ENCODE assay signal across 8 cellular contexts in the genomic region with DNA sequence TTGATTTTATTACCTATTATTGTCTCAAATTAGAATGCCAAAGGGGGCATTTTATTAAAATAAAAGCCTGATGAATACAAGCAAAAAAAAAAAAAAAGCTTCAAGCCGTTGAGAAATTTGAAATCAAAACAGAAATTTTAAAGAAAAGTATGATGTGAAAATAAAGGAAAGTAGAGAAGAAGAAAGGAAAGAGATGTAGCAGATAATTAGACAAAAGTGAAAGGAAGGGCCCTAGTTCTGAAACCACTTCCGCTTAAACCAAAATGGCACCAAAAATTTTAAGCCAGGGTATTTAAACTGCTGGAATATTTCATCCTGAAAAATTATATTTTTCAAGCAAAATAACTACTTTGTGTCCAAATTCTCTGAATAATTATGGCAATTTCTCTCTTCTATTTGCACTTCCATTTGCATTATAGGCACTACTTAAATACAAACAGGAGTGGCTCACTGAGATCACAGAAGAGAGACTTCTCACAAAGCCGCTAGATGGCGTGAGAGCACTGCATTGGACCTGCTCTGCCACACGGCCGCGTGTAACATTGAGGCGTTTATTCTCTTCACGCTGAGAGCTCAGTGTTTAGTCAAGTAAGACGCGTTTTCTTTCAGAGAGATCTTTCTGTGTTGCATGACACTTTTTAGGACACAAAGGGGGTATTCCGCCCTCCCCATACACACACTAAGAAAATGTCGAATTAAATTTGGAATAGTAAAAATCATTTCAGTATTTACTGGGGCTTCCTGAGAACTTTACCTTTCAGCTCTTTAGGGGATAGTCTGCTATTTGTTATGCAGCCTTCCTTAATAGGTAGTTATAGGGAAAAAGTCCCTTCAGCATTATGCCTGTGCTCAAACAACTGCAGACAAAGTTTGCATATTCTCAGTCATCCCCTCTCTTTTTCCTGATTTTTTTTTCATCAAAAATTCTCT.
DNase-seq lines count a peak whose midpoint lies in the region; ATAC-seq and TF ChIP-seq lines count a peak whose summit lies in the region.

No MANE protein-coding gene starts in this region.

- H3K27ac ChIP-seq in SK-N-MC (no peak overlapping the region), trophoblast cell (ENCODE audit: low read depth, low read length) (no peak overlapping the region), upper lobe of right lung (no peak overlapping the region)

- H4K91ac ChIP-seq in trophoblast cell (ENCODE audit: low read depth, low read length): no peak overlapping the region

- H3K79me2 ChIP-seq in trophoblast cell (ENCODE audit: control insufficient read depth, insufficient read depth, low read length, poor library complexity): no peaks in the 10 kb centered on the region

- H2AFZ ChIP-seq in trophoblast cell (ENCODE audit: insufficient read depth, low read length, poor library complexity): no peak overlapping the region

- TF ChIP-seq CTCF in GM12874 (IDR thresholded peaks at IDR 0.05; ENCODE audit: insufficient read depth, low read depth, low read length): peak; percentile 80
- TF ChIP-seq CTCF in upper lobe of right lung (IDR thresholded peaks at IDR 0.05): peak; percentile 93

- intact Hi-C loops in head of caudate nucleus (cut with DNase I): loop anchor here (2.0 to 10.0 kb wide), 3 partner anchors 114 to 910 kb away; no protein-coding TSS in a partner anchor
- intact Hi-C loops in upper lobe of right lung (cut with DNase I): loop anchor here (5.0 kb wide), 1 partner anchor 901 kb away; no protein-coding TSS in a partner anchor

- H3K27me3 ChIP-seq in trophoblast cell (ENCODE audit: insufficient read depth, low read length) (no peaks in the 10 kb centered on the region), upper lobe of right lung (peaks cover 25% of the 10 kb centered on the region)

- H3K79me1 ChIP-seq in trophoblast cell (ENCODE audit: low read length): no peaks in the 10 kb centered on the region

- no peak overlapping the region for H3K23ac ChIP-seq in trophoblast cell (ENCODE audit: low read length)

- no peak overlapping the region for H3K4me2 ChIP-seq in trophoblast cell (ENCODE audit: low read length)

- no peak overlapping the region for H3K18ac ChIP-seq in trophoblast cell (ENCODE audit: low read length)

- no peak overlapping the region for H2BK5ac ChIP-seq in trophoblast cell (ENCODE audit: low read depth, low read length, poor library complexity)

- no peak overlapping the region for H2BK12ac ChIP-seq in trophoblast cell (ENCODE audit: low read length)

- H3K9me3 ChIP-seq in SK-N-MC (ENCODE audit: low read depth, low read length) (no peaks in the 10 kb centered on the region), trophoblast cell (ENCODE audit: insufficient read depth, low read depth, low read length) (no peaks in the 10 kb centered on the region), upper lobe of right lung (no peaks in the 10 kb centered on the region)

- H2BK120ac ChIP-seq in trophoblast cell (ENCODE audit: insufficient read depth, low read length, poor library complexity): no peak overlapping the region

- H4K12ac ChIP-seq in trophoblast cell (ENCODE audit: low read depth, low read length): no peak overlapping the region

- H3K9ac ChIP-seq in SK-N-MC (ENCODE audit: insufficient read length): no peak overlapping the region
- H3K9ac ChIP-seq in trophoblast cell (ENCODE audit: low read length): no peak overlapping the region

- no peak overlapping the region for H3K14ac ChIP-seq in trophoblast cell (ENCODE audit: low read length)

- H3K36me3 ChIP-seq in SK-N-MC (ENCODE audit: insufficient read depth, low read length) (no peaks in the 10 kb centered on the region), trophoblast cell (ENCODE audit: control insufficient read depth in 1 of 2, insufficient read depth in 2 of 2, low read length in 2 of 2) (no peaks in the 10 kb centered on the region), upper lobe of right lung (no peaks in the 10 kb centered on the region)

- no CpG with 5 or more reads among the region's 13 CpGs for WGBS in trophoblast cell (ENCODE audit: extremely low coverage, insufficient coverage, insufficient read length)

- ATAC-seq in HG02759 (IDR thresholded peaks at IDR 0.05; ENCODE audit: unreplicated experiment): peak; percentile 100
- ATAC-seq in upper lobe of right lung: peak; percentile 99

- H4K8ac ChIP-seq in trophoblast cell (ENCODE audit: low read depth, low read length): no peak overlapping the region

- H2AK5ac ChIP-seq in trophoblast cell (ENCODE audit: low read length): no peak overlapping the region

- no peak overlapping the region for H3K4ac ChIP-seq in trophoblast cell (ENCODE audit: low read depth, low read length)

- H3K4me3 ChIP-seq in SK-N-MC (peak overlapping the region; percentile 69), trophoblast cell (ENCODE audit: low read depth, low read length) (no peak overlapping the region), upper lobe of right lung (no peak overlapping the region)

- H3K4me1 ChIP-seq in trophoblast cell (ENCODE audit: control insufficient read depth in 1 of 2, insufficient read depth in 2 of 2, low read length in 2 of 2) (no peaks in the 10 kb centered on the region), upper lobe of right lung (no peaks in the 10 kb centered on the region)

- DNase-seq in NCI-H1092 treated with DMSO at 0.1 percent for 48 hours (lab: John Stamatoyannopoulos, UW) (peak; percentile 82), SK-N-MC (ENCODE audit: low read depth, low spot score) (peak; percentile 78), head of caudate nucleus (peak; percentile 79 to 96 (median 92)), trophoblast cell (peak; percentile 71 to 93), upper lobe of right lung (peak; percentile 78)
- peak; percentile 74 for DNase-seq in activated naive CD4-positive, alpha-beta T cell treated with anti-CD3 and anti-CD28 coated beads, Interleukin-2, amount 50 U/mL, for 16 hours
